ENCODE assay signal across 15 cellular contexts in the genomic region with DNA sequence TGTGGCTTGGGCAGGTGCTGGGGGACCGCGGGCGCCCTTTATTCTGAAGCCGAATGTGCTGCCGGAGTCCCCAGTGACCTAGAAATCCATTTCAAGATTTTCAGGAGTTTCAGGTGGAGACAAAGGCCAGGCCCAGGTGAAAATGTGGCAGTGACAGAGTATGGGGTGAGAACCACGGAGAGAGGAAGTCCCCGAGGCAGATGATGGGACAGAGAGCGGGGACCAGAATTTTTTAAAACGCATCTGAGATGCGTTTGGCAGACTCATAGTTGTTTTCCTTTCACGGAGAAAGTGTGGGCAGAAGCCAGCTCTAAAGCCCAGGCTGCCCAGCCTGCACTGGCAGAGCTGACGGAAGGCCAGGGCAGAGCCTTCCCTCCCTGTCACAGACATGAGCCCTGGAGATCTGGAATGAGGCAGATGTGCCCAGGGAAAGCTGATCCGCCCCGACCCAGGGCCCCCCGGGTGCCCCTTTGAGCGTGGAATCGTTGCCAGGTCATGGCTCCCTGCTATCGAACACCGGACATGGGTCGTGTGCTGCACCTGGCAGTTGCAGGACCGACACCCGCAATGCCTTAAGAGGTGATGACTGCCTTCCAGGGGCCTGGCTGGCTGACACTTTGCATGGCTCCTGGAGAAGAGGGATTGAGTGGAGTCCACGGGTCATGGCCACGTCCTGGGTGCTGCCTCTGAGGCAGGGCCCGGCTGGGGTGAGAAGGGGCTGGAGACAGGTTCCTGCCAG. TPM values are rescaled to one million over a fixed set of nuclear protein-coding genes. Genes with fewer than 3 reads are reported as not detected.
DNase-seq lines count a peak whose midpoint lies in the region; ATAC-seq, FAIRE-seq and TF ChIP-seq lines count a peak whose summit lies in the region.
"Had no signal": no experiment of that assay in that cellular context is flagged by ENCODE, and none has a peak within 500 bp of the region (broad histone marks: within the 10 kb centered on the region; RNA-seq: fewer than 3 reads in every experiment).

No MANE protein-coding gene starts in this region.

- H3K9ac ChIP-seq in GM12878 (ENCODE audit: control insufficient read depth, insufficient read depth, low read length), result peak overlapping the region; percentile 5

- no peaks in the 10 kb centered on the region for H3K9me3 ChIP-seq in GM12878 (replicated peaks; ENCODE audit: control insufficient read depth, insufficient read depth, low read length)
- no peaks in the 10 kb centered on the region for H3K9me3 ChIP-seq in psoas muscle
- H3K9me3 ChIP-seq: HAP-1 had no signal

- WGBS in GM12878 (ENCODE audit: insufficient coverage, insufficient replicate concordance, low lambda C conversion rate, missing lambda C conversion rate), result 28% methylated on average over 24 of the region's 25 CpGs
- WGBS in psoas muscle, 3 donors, result 37 to 44% (median 41%) methylated on average over 25 of the region's 25 CpGs

- no peaks in the 10 kb centered on the region for H3K27me3 Mint-ChIP-seq in T-helper 1 cell treated with Interleukin-12 subunit alpha and Interleukin-12 subunit beta and Interleukin-4 antibody, amounts not matched to agents 30 μg/mL and 1 μg/mL, for 36 hours (ENCODE audit: low read depth)

- no peak overlapping the region for H2AFZ ChIP-seq in GM12878 (ENCODE audit: control insufficient read depth, low read depth, low read length)

- H4K20me1 ChIP-seq in GM12878 (ENCODE audit: control insufficient read depth, insufficient read depth), result peaks cover 6% of the 10 kb centered on the region; the same call in 1 of the 2 replicates

- H3K4me2 ChIP-seq in GM12878 (ENCODE audit: control insufficient read depth, insufficient read depth), result peak overlapping the region; percentile 65

- no peak overlapping the region for H3K27ac Mint-ChIP-seq in T-helper 1 cell treated with Interleukin-12 subunit alpha and Interleukin-12 subunit beta and Interleukin-4 antibody, amounts not matched to agents 30 μg/mL and 1 μg/mL, for 36 hours

- no peak for TF ChIP-seq POLR2A in GM12878 (IDR thresholded peaks at IDR 0.05; ENCODE audit: low read depth, low read length)

- POLR2A ChIA-PET in GM12878 (lab: Charles Lee) (interaction anchor here (1.7 to 3.6 kb wide), 2 partner anchors 38 to 59 kb away, joined by 9 to 20 read pairs; partner anchors contain the start of gene PTTG1IP), RWPE1 (lab: Yijun Ruan, JAX; ENCODE audit: low non-redundant PET) (no interaction called here)

- H3K4me3 ChIP-seq in GM12875 (ENCODE audit: low read depth, low read length) (peak overlapping the region; percentile 69), GM12878 (peak overlapping the region; percentile 86), psoas muscle (no peak overlapping the region)

- FAIRE-seq in GM12878 (lab: Jason Lieb, UNC) (no peak), frontal cortex (lab: Jason Lieb, UNC) (no peak)
- FAIRE-seq: islet of Langerhans, small intestine had no signal

- RAD21 ChIA-PET in GM12878 (lab: Charles Lee; ENCODE audit: unreplicated experiment), result interaction anchor here (1.0 to 3.3 kb wide), 6 partner anchors 14 to 133 kb away, joined by 3 to 35 read pairs (median 22); partner anchors contain the start of genes PTTG1IP and UBE2G2

- peaks cover 28% of the 10 kb centered on the region for H3K4me1 Mint-ChIP-seq in T-helper 1 cell treated with Interleukin-12 subunit alpha and Interleukin-12 subunit beta and Interleukin-4 antibody, amounts not matched to agents 30 μg/mL and 1 μg/mL, for 36 hours (ENCODE audit: low read depth)

- BruUV-seq in GM12878 (replicated peaks; lab: Mats Ljungman, UMichigan), result no TSS peak

- peaks cover 29% of the 10 kb centered on the region for H3K4me1 ChIP-seq in GM12878 (ENCODE audit: control insufficient read depth, insufficient read depth, low read length)
- peaks cover 23% of the 10 kb centered on the region for H3K4me1 ChIP-seq in psoas muscle
- H3K4me1 ChIP-seq: HAP-1 had no signal

- no peaks in the 10 kb centered on the region for H3K9me3 Mint-ChIP-seq in T-helper 1 cell treated with Interleukin-12 subunit alpha and Interleukin-12 subunit beta and Interleukin-4 antibody, amounts not matched to agents 30 μg/mL and 1 μg/mL, for 36 hours

- no peak for TF ChIP-seq RAD21 in GM12878 (IDR thresholded peaks at IDR 0.05; ENCODE audit: insufficient read depth, low read depth, low read length)

- H3K4me3 Mint-ChIP-seq in T-helper 1 cell treated with Interleukin-12 subunit alpha and Interleukin-12 subunit beta and Interleukin-4 antibody, amounts not matched to agents 30 μg/mL and 1 μg/mL, for 36 hours, result peak overlapping the region; percentile 48

- H3K27me3 ChIP-seq in GM12878 (replicated peaks in 1 of 2; ENCODE audit: control insufficient read depth in 2 of 2, insufficient read depth in 2 of 2, low read length in 1 of 2) (no peaks in the 10 kb centered on the region), psoas muscle (ENCODE audit: insufficient read depth in 3 of 3, low read length in 2 of 3) (peaks cover 0 to 50% (median 16%) of the 10 kb centered on the region in 3 donors)

- intact Hi-C loops in GM12878 (cut with micrococcal nuclease; ENCODE audit: unreplicated experiment) (loop anchor here (5.0 kb wide), 2 partner anchors 116 to 131 kb away; partner anchors contain the start of genes SUMO3 and UBE2G2), psoas muscle (cut with DNase I) (loop anchor here (2.0 to 10.0 kb wide), 3 partner anchors 41 to 419 kb away; partner anchors contain the start of gene UBE2G2 (in 1 of the 2))

- TF ChIP-seq CTCF in GM12875 (IDR thresholded peaks at IDR 0.05; ENCODE audit: borderline replicate concordance, insufficient read depth, low read depth, low read length) (no peak), GM12878 (IDR thresholded peaks at IDR 0.05 in 2 of 3, conservative IDR thresholded peaks at IDR 0.05 in 1 of 3; ENCODE audit: control insufficient read depth in 2 of 3, extremely low read depth in 1 of 3, insufficient read depth in 1 of 3, low read depth in 3 of 3, low read length in 3 of 3) (no peak), psoas muscle (IDR thresholded peaks at IDR 0.05) (no peak), RWPE1 (conservative IDR thresholded peaks at IDR 0.05; ENCODE audit: low read depth) (no peak)

- CTCF ChIA-PET in GM12878 (lab: Yijun Ruan, JAX), result interaction anchor here (0.8 to 6.1 kb wide), 12 partner anchors 15 to 205 kb away, joined by 3 to 80 read pairs (median 6); partner anchors contain the start of gene UBE2G2
- CTCF ChIA-PET in RWPE1 (lab: Yijun Ruan, JAX), result interaction anchor here (0.6 to 1.7 kb wide), 5 partner anchors 14 to 139 kb away, joined by 3 to 7 read pairs (median 3); no protein-coding TSS in a partner anchor

- SMC1A ChIA-PET in GM12878 (lab: Charles Lee; ENCODE audit: uncharacterized antibody, unreplicated experiment), result interaction anchor here (0.6 to 6.2 kb wide), 6 partner anchors 10 to 133 kb away, joined by 3 to 56 read pairs (median 4); partner anchors contain the start of genes PTTG1IP and UBE2G2

- H3K36me3 ChIP-seq in GM12878 (ENCODE audit: control insufficient read depth in 2 of 2, insufficient read depth in 2 of 2, low read length in 1 of 2), result peaks cover 1 to 4% of the 10 kb centered on the region in 2 experiments; a peak in 2 of 4 replicates
- no peaks in the 10 kb centered on the region for H3K36me3 ChIP-seq in psoas muscle (ENCODE audit: insufficient read depth in 1 of 2, low read depth in 1 of 2)
- H3K36me3 ChIP-seq: HAP-1 had no signal

- in situ Hi-C loops in GM12878 (cut with MboI), result loop anchor here (10.0 kb wide), 1 partner anchor 49 kb away; no protein-coding TSS in a partner anchor

- no peak overlapping the region for H3K27ac ChIP-seq in GM12878 (ENCODE audit: control insufficient read depth, insufficient read depth)
- H3K27ac ChIP-seq in psoas muscle, result no peak overlapping the region
- H3K27ac ChIP-seq in RWPE1, result no peak overlapping the region

- no peak for TF ChIP-seq EP300 in GM12878 (IDR thresholded peaks at IDR 0.05; ENCODE audit: borderline replicate concordance in 1 of 2, control insufficient read depth in 1 of 2, low read depth in 2 of 2, low read length in 2 of 2)

- peaks cover 6% of the 10 kb centered on the region for H3K36me3 Mint-ChIP-seq in T-helper 1 cell treated with Interleukin-12 subunit alpha and Interleukin-12 subunit beta and Interleukin-4 antibody, amounts not matched to agents 30 μg/mL and 1 μg/mL, for 36 hours (ENCODE audit: low read depth)

- DNase-seq in T-helper 1 cell, result no peak
- DNase-seq in GM12878 (ENCODE audit: low read depth, low spot score), result no peak
- DNase-seq in psoas muscle, result peak; percentile 12 to 31
- DNase-seq in RWPE1 (ENCODE audit: low spot score), result no peak
- no peak for DNase-seq in NCI-H1436 (lab: John Stamatoyannopoulos, UW)
- no peak for DNase-seq in frontal cortex (ENCODE audit: low spot score in 2 of 2)
- DNase-seq: DMS 273 treated with DMSO at 0.1 percent for 48 hours, MV-4-11, NCI-H226, small intestine, trophoblast cell had no signal

- no peak for ATAC-seq in GM12878
- ATAC-seq in psoas muscle, result no peak

- H3K79me2 ChIP-seq in GM12878 (ENCODE audit: control insufficient read depth, insufficient read depth, low read length), result peaks cover 19% of the 10 kb centered on the region

RNA-seq across cellular contexts. Expression of gene SLX9, which starts 6.5 kb away (rescaled TPM):
- 6.2 and 8.6 TPM in 2 replicates for total RNA-seq in GM12878 (2013; cell fraction: nucleolus; rRNA removed)
- total RNA-seq in GM12878 (2014; rRNA removed), result 39.4 and 40.2 TPM in 2 replicates
- 17.0 and 18.0 TPM in 2 replicates for total RNA-seq in GM12878 (2014; rRNA removed; fragmentation: Illumina TruSeq; extraction: Trizol)
- total RNA-seq in GM12878 (2021), result 81.3 and 83.2 TPM in 2 replicates
- 6.3 TPM for polyA plus RNA-seq in GM12878 (2011; ENCODE audit: low read depth)
- polyA plus RNA-seq in GM12878 (2011; rRNA removed), result 14.8 and 27.7 TPM in 2 replicates
- 32.2 and 59.0 TPM in 2 replicates for polyA plus RNA-seq in GM12878 (2011; cell fraction: cytosol; rRNA removed)
- polyA plus RNA-seq in GM12878 (2011; cell fraction: nucleus; rRNA removed), result 33.4 and 49.2 TPM in 2 replicates
- 22.6 and 22.7 TPM in 2 replicates for polyA plus RNA-seq in GM12878 (2012)
- 1.7 and 5.9 TPM in 2 replicates for polyA plus RNA-seq in GM12878 (2014; fragmentation: Illumina TruSeq; extraction: Trizol)
- polyA plus RNA-seq in GM12878 (2014; fragmentation: Nextera tagmentation; extraction: Ambion mirVana), result 1 to 10 TPM in 1 of 2 experiments, under 1 TPM in 1; 0.69 to 5.5 TPM
- polyA plus RNA-seq in GM12878 (2014; rRNA removed), result 53.6 and 62.2 TPM in 2 replicates
- polyA plus RNA-seq in GM12878 (2016; fragmentation: Nextera tagmentation; extraction: Ambion mirVana), result 10 to 100 TPM; 69.2 to 75.5 TPM
- 10.2 and 16.9 TPM in 2 replicates for polyA minus RNA-seq in GM12878 (2011; rRNA and poly(A)+ RNA removed)
- 12.4 and 18.7 TPM in 2 replicates for polyA minus RNA-seq in GM12878 (2011; cell fraction: cytosol; rRNA and poly(A)+ RNA removed)
- 2.8 and 6.0 TPM in 2 replicates for polyA minus RNA-seq in GM12878 (2011; cell fraction: nucleus; rRNA and poly(A)+ RNA removed)
- total RNA-seq in psoas muscle, result 10 to 100 TPM; 26.3 to 58.0 (median 32.5) TPM
- polyA plus RNA-seq in psoas muscle, result 10 to 100 TPM; 20.2 to 69.2 (median 26.7) TPM
- 7.3 TPM for total RNA-seq in frontal cortex

RNA-seq across cellular contexts. Expression of gene ITGB2, which starts 12.7 kb away (rescaled TPM):
- 316 and 431 TPM in 2 replicates for total RNA-seq in GM12878 (2013; cell fraction: nucleolus; rRNA removed)
- 85.3 and 101 TPM in 2 replicates for total RNA-seq in GM12878 (2014; rRNA removed)
- total RNA-seq in GM12878 (2014; rRNA removed; fragmentation: Illumina TruSeq; extraction: Trizol), result 25.2 and 31.3 TPM in 2 replicates
- total RNA-seq in GM12878 (2021), result 162 and 172 TPM in 2 replicates
- polyA plus RNA-seq in GM12878 (2011; ENCODE audit: low read depth), result 46.7 TPM
- 31.3 and 57.2 TPM in 2 replicates for polyA plus RNA-seq in GM12878 (2011; rRNA removed)
- 131 and 135 TPM in 2 replicates for polyA plus RNA-seq in GM12878 (2011; cell fraction: cytosol; rRNA removed)
- 271 and 308 TPM in 2 replicates for polyA plus RNA-seq in GM12878 (2011; cell fraction: nucleus; rRNA removed)
- 78.4 and 88.1 TPM in 2 replicates for polyA plus RNA-seq in GM12878 (2012)
- polyA plus RNA-seq in GM12878 (2014; fragmentation: Illumina TruSeq; extraction: Trizol), result 17.2 and 38.7 TPM in 2 replicates
- polyA plus RNA-seq in GM12878 (2014; fragmentation: Nextera tagmentation; extraction: Ambion mirVana), result 10 to 100 TPM in 1 of 2 experiments, 1 to 10 TPM in 1; 8.0 to 19.8 TPM
- 60.6 and 67.5 TPM in 2 replicates for polyA plus RNA-seq in GM12878 (2014; rRNA removed)
- polyA plus RNA-seq in GM12878 (2016; fragmentation: Nextera tagmentation; extraction: Ambion mirVana), result 100 to 1,000 TPM; 120 to 128 TPM
- polyA minus RNA-seq in GM12878 (2011; rRNA and poly(A)+ RNA removed), result 34.5 and 84.6 TPM in 2 replicates
- polyA minus RNA-seq in GM12878 (2011; cell fraction: cytosol; rRNA and poly(A)+ RNA removed), result 49.2 and 68.0 TPM in 2 replicates
- 58.9 and 82.0 TPM in 2 replicates for polyA minus RNA-seq in GM12878 (2011; cell fraction: nucleus; rRNA and poly(A)+ RNA removed)
- 10 to 100 TPM in 3 of 4 donors, 1 to 10 TPM in 1; 8.3 to 11.7 (median 11.0) TPM for total RNA-seq in psoas muscle
- polyA plus RNA-seq in psoas muscle, result 1 to 10 TPM; 2.5 to 4.6 (median 2.7) TPM
- total RNA-seq in frontal cortex, result 4.9 TPM

RNA-seq across cellular contexts. Expression of gene PTTG1IP, which starts 59.9 kb away (rescaled TPM):
- total RNA-seq in GM12878 (2013; cell fraction: nucleolus; rRNA removed), result 40.3 and 40.4 TPM in 2 replicates
- total RNA-seq in GM12878 (2014; rRNA removed), result 46.9 and 48.0 TPM in 2 replicates
- 30.2 and 33.4 TPM in 2 replicates for total RNA-seq in GM12878 (2014; rRNA removed; fragmentation: Illumina TruSeq; extraction: Trizol)
- total RNA-seq in GM12878 (2021), result 45.5 and 46.7 TPM in 2 replicates
- polyA plus RNA-seq in GM12878 (2011; ENCODE audit: low read depth), result 19.6 TPM
- polyA plus RNA-seq in GM12878 (2011; rRNA removed), result 44.2 and 49.2 TPM in 2 replicates
- polyA plus RNA-seq in GM12878 (2011; cell fraction: cytosol; rRNA removed), result 39.6 and 41.6 TPM in 2 replicates
- polyA plus RNA-seq in GM12878 (2011; cell fraction: nucleus; rRNA removed), result 46.1 and 56.8 TPM in 2 replicates
- 28.3 and 33.6 TPM in 2 replicates for polyA plus RNA-seq in GM12878 (2012)
- 33.2 and 33.8 TPM in 2 replicates for polyA plus RNA-seq in GM12878 (2014; fragmentation: Illumina TruSeq; extraction: Trizol)
- 10 to 100 TPM in 1 of 2 experiments, 1 to 10 TPM in 1; 2.4 to 10.4 TPM for polyA plus RNA-seq in GM12878 (2014; fragmentation: Nextera tagmentation; extraction: Ambion mirVana)
- polyA plus RNA-seq in GM12878 (2014; rRNA removed), result 39.3 and 43.4 TPM in 2 replicates
- polyA plus RNA-seq in GM12878 (2016; fragmentation: Nextera tagmentation; extraction: Ambion mirVana), result 10 to 100 TPM; 49.5 to 56.4 TPM
- polyA minus RNA-seq in GM12878 (2011; rRNA and poly(A)+ RNA removed), result 19.2 and 29.2 TPM in 2 replicates
- 16.7 and 22.1 TPM in 2 replicates for polyA minus RNA-seq in GM12878 (2011; cell fraction: cytosol; rRNA and poly(A)+ RNA removed)
- polyA minus RNA-seq in GM12878 (2011; cell fraction: nucleus; rRNA and poly(A)+ RNA removed), result 11.8 and 15.6 TPM in 2 replicates
- 10 to 100 TPM; 49.6 to 72.1 (median 66.5) TPM for total RNA-seq in psoas muscle
- polyA plus RNA-seq in psoas muscle, result 100 to 1,000 TPM in 1 of 3 donors, 10 to 100 TPM in 2; 57.1 to 108 (median 69.3) TPM
- total RNA-seq in frontal cortex, result 72.2 TPM

Comparison
In these comparisons a context has a peak if more than half of its experiments do, and no peak if none do; other contexts are left out.
1. DNase-seq: peak in psoas muscle (2 of 2); none in T-helper 1 cell (0 of 5), GM12878 (single experiment), RWPE1 (single experiment), NCI-H1436 (single experiment) and frontal cortex (0 of 2).